21 cellular contexts compared by ENCODE assay signal in genomic region chr17:29368926-29369325, GRCh38. TPM values are rescaled to one million over a fixed set of nuclear protein-coding genes. Genes with fewer than 3 reads are reported as not detected.
DNase-seq lines count a peak whose midpoint lies in the region; ATAC-seq and TF ChIP-seq lines count a peak whose summit lies in the region.
"Had no signal": no experiment of that assay in that cellular context is flagged by ENCODE, and none has a peak within 500 bp of the region (broad histone marks: within the 10 kb centered on the region; RNA-seq: fewer than 3 reads in every experiment).

No MANE protein-coding gene starts in this region.

- 83% methylated on average over 4 of the region's 4 CpGs; no CpG with 5 or more reads in 1 of the 2 experiments for WGBS in endodermal cell (ENCODE audit: insufficient coverage in 1 of 2, insufficient read length in 1 of 2), 2 experiments

- no peaks in the 10 kb centered on the region for H3K27me3 Mint-ChIP-seq in endodermal cell (ENCODE audit: insufficient read depth)
- H3K27me3 Mint-ChIP-seq in HFFc6 (ENCODE audit: insufficient read depth) = peaks cover 6% of the 10 kb centered on the region
- H3K27me3 Mint-ChIP-seq: naive B cell; stimulated activated memory B cell treated with anti-CD40 and anti-IgM and Interleukin-4, amounts not matched to agents 10 μg/mL and 1 μg/mL and 100 μg/mL, for 72 hours had no signal

- peaks cover 7% of the 10 kb centered on the region for H3K4me1 ChIP-seq in endodermal cell (ENCODE audit: control insufficient read depth, insufficient read depth, low read length)
- H3K4me1 ChIP-seq: psoas muscle, SJSA1 had no signal

- peak overlapping the region; percentile 70 for H3K27ac ChIP-seq in endodermal cell (ENCODE audit: low read depth, low read length)
- H3K27ac ChIP-seq: psoas muscle, SJSA1 had no signal

- H3K27ac Mint-ChIP-seq in endodermal cell (no peak overlapping the region), HFFc6 (no peak overlapping the region)
- H3K27ac Mint-ChIP-seq: CD14-positive monocyte; naive B cell; stimulated activated memory B cell treated with anti-CD40 and anti-IgM and Interleukin-4, amounts not matched to agents 10 μg/mL and 1 μg/mL and 100 μg/mL, for 72 hours had no signal

- H3K4me1 Mint-ChIP-seq in endodermal cell (peaks cover 5% of the 10 kb centered on the region), HFFc6 (ENCODE audit: low read depth) (peaks cover 2% of the 10 kb centered on the region; the same call in 1 of the 2 replicates)
- H3K4me1 Mint-ChIP-seq: CD14-positive monocyte; naive B cell; stimulated activated memory B cell treated with anti-CD40 and anti-IgM and Interleukin-4, amounts not matched to agents 10 μg/mL and 1 μg/mL and 100 μg/mL, for 72 hours had no signal

- H3K4me3 ChIP-seq in endodermal cell (ENCODE audit: low read length) (no peak overlapping the region), MG63 (no peak overlapping the region)
- H3K4me3 ChIP-seq: A549, psoas muscle, SJSA1, tibial nerve had no signal

- no peak for TF ChIP-seq CTCF in endodermal cell (conservative IDR thresholded peaks at IDR 0.05)
- no peak for TF ChIP-seq CTCF in HFFc6 (IDR thresholded peaks at IDR 0.05)

- H3K36me3 Mint-ChIP-seq in endodermal cell (ENCODE audit: low read depth) = no peaks in the 10 kb centered on the region
- no peaks in the 10 kb centered on the region for H3K36me3 Mint-ChIP-seq in HFFc6 (ENCODE audit: low read depth)
- H3K36me3 Mint-ChIP-seq: CD14-positive monocyte; naive B cell; stimulated activated memory B cell treated with anti-CD40 and anti-IgM and Interleukin-4, amounts not matched to agents 10 μg/mL and 1 μg/mL and 100 μg/mL, for 72 hours had no signal

- no peak overlapping the region for H3K9ac ChIP-seq in endodermal cell (ENCODE audit: extremely low read depth, low read length, poor library complexity, severe bottlenecking)

- H3K27me3 ChIP-seq in endodermal cell (ENCODE audit: control insufficient read depth, insufficient read depth, low read length, poor library complexity, severe bottlenecking) (no peaks in the 10 kb centered on the region), MG63 (no peaks in the 10 kb centered on the region)
- H3K27me3 ChIP-seq: SJSA1, tibial nerve had no signal

- DNase-seq in NCI-H748 (lab: John Stamatoyannopoulos, UW; ENCODE audit: unreplicated experiment) = peak; percentile 43
- no peak for DNase-seq in NCI-H748 treated with DMSO at 0.1 percent for 48 hours (lab: John Stamatoyannopoulos, UW)
- DNase-seq in endodermal cell = peak; percentile 66
- peak; percentile 36 for DNase-seq in left lobe of liver (ENCODE audit: low spot score)
- DNase-seq in MG63 = no peak
- DNase-seq in HFFc6 = no peak
- DNase-seq: activated CD4-positive, alpha-beta T cell treated with anti-CD3 and anti-CD28 coated beads for 1 hour; activated effector memory CD4-positive, alpha-beta T cell treated with anti-CD3 and anti-CD28 coated beads, Interleukin-2, amount 50 U/mL, for 16 hours; cerebellar nuclear complex; DMS53; HCEC 1CT; naive B cell; NCI-H446; psoas muscle had no signal

- H3K36me3 ChIP-seq in endodermal cell (ENCODE audit: control insufficient read depth, insufficient read depth, low read length) (no peaks in the 10 kb centered on the region), MG63 (no peaks in the 10 kb centered on the region)
- H3K36me3 ChIP-seq: SJSA1, tibial nerve had no signal

- ATAC-seq in left lobe of liver (no peak), SK-N-SH treated with all-trans-retinoic acid at 6 μM for 48 hours (no peak), HG03521 (IDR thresholded peaks at IDR 0.05; ENCODE audit: unreplicated experiment) (no peak)
- ATAC-seq: psoas muscle; stimulated activated memory B cell treated with anti-CD40 and anti-IgM and Interleukin-4, amounts not matched to agents 10 μg/mL and 1 μg/mL and 100 μg/mL, for 72 hours had no signal

- H3K9me3 ChIP-seq in endodermal cell (ENCODE audit: control insufficient read depth, low read length) = no peaks in the 10 kb centered on the region
- H3K9me3 ChIP-seq in MG63 = no peaks in the 10 kb centered on the region
- H3K9me3 ChIP-seq: A549, psoas muscle, SJSA1, tibial nerve had no signal

- H3K4me3 Mint-ChIP-seq in endodermal cell = no peak overlapping the region
- H3K4me3 Mint-ChIP-seq in HFFc6 = no peak overlapping the region
- H3K4me3 Mint-ChIP-seq: CD14-positive monocyte; naive B cell; stimulated activated memory B cell treated with anti-CD40 and anti-IgM and Interleukin-4, amounts not matched to agents 10 μg/mL and 1 μg/mL and 100 μg/mL, for 72 hours had no signal

- no peaks in the 10 kb centered on the region for H3K9me3 Mint-ChIP-seq in endodermal cell
- H3K9me3 Mint-ChIP-seq in HFFc6 = no peaks in the 10 kb centered on the region
- H3K9me3 Mint-ChIP-seq: naive B cell; stimulated activated memory B cell treated with anti-CD40 and anti-IgM and Interleukin-4, amounts not matched to agents 10 μg/mL and 1 μg/mL and 100 μg/mL, for 72 hours had no signal

TF ChIP-seq in SK-N-SH treated with all-trans-retinoic acid at 6 μM for 48 hours, 23 proteins besides CTCF, POLR2A, EP300 and RAD21:
- no peak for TF ChIP-seq ZFP30 (CRISPR knock-in tag; IDR thresholded peaks at IDR 0.05)
TF ChIP-seq in SK-N-SH treated with all-trans-retinoic acid at 6 μM for 48 hours: peak in this region for 0.

RNA-seq across cellular contexts. Expression of gene TAOK1, which starts 21.2 kb away (rescaled TPM):
- 100 to 1,000 TPM in 1 of 2 donors, 10 to 100 TPM in 1; 95.9 to 102 TPM for total RNA-seq in endodermal cell
- polyA plus RNA-seq in endodermal cell (2013, experiment 1 of 2) = 33.4 TPM
- polyA plus RNA-seq in endodermal cell (2013, experiment 2 of 2) = 36.4 TPM
- total RNA-seq in left lobe of liver = 20.9 TPM
- total RNA-seq in MG63 (2014; rRNA removed; shearing (Covaris generic); ENCODE audit: low replicate concordance) = 15.7 and 34.6 TPM in 2 replicates
- total RNA-seq in HFFc6 (2021; fragmentation: NEBNext Ultra II Directional; extraction: Animal tissue kit (Norgen Biotek cat#: 25700)) = 10 to 100 TPM; 72.0 to 82.6 (median 75.1) TPM

Comparison
In these comparisons a context has a peak if more than half of its experiments do, and no peak if none do; other contexts are left out.
1. DNase-seq: peak in NCI-H748 (single experiment), endodermal cell (single experiment) and left lobe of liver (single experiment); none in NCI-H748 treated with DMSO at 0.1 percent for 48 hours (single experiment), MG63 (single experiment) and HFFc6 (single experiment).